19 cellular contexts compared by ENCODE assay signal in the genomic region with DNA sequence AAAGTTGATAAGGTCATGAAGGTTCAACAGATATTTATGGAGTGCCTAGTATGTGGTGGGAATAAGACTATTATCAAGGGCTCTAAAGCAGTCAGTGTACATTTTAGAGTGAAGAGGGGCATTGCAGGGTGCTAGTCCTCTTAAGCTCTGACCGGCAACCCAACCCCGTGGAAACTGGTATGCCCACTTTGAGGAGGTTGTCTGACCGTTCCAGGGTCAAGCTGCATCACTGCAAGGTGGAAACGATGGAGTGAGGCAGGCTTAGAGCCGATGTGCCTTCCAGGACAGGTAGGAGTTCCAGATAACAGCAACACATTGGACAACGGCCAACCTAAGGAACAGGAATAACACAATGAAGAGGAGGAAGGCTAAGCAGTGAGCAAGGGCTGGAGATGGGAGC. TPM values are rescaled to one million over a fixed set of nuclear protein-coding genes. Genes with fewer than 3 reads are reported as not detected.
"Had no signal": no experiment of that assay in that cellular context is flagged by ENCODE, and none has a peak within 500 bp of the region (broad histone marks: within the 10 kb centered on the region; RNA-seq: fewer than 3 reads in every experiment).

No MANE protein-coding gene starts in this region.

- H3K27ac Mint-ChIP-seq: activated T-helper 17 cell treated with anti-CD3 and anti-CD28 coated beads, Interleukin-2, amount 50 U/mL, for 72 hours; mesothelial cell of epicardium had no signal

- ATAC-seq: activated T-helper 17 cell treated with anti-CD3 and anti-CD28 coated beads, Interleukin-2, amount 50 U/mL, for 72 hours; body of pancreas; foreskin keratinocyte; left lung; naive thymus-derived CD8-positive, alpha-beta T cell had no signal

- DNase-seq: activated naive CD4-positive, alpha-beta T cell treated with Interleukin-2 at 50 U/mL for 16 hours; activated T-cell treated with anti-CD3 and anti-CD28 coated beads, Interleukin-2, amount 50 U/mL, for 1 hour; body of pancreas; caudate nucleus; dermis blood vessel endothelial cell; effector CD8-positive, alpha-beta T cell; foreskin keratinocyte; left lung; naive thymus-derived CD8-positive, alpha-beta T cell; stimulated activated CD4-positive, alpha-beta T cell treated with anti-CD3 and anti-CD28 coated beads, Interleukin-4, amount 100 ng/mL, for 1 hour; stimulated activated naive CD4-positive, alpha-beta T cell; T-helper 9 cell; testis; trophoblast cell had no signal

- H3K27ac ChIP-seq: body of pancreas, foreskin keratinocyte, left lung, testis had no signal

- H3K9me3 ChIP-seq: body of pancreas, left lung, testis had no signal

- H3K27me3 ChIP-seq: testis had no signal

- H3K4me3 Mint-ChIP-seq: activated T-helper 17 cell treated with anti-CD3 and anti-CD28 coated beads, Interleukin-2, amount 50 U/mL, for 72 hours; mesothelial cell of epicardium; naive thymus-derived CD8-positive, alpha-beta T cell had no signal

- H3K9me3 Mint-ChIP-seq: activated T-helper 17 cell treated with anti-CD3 and anti-CD28 coated beads, Interleukin-2, amount 50 U/mL, for 72 hours; mesothelial cell of epicardium; naive thymus-derived CD8-positive, alpha-beta T cell had no signal

- H3K4me3 ChIP-seq: body of pancreas, left lung, testis had no signal

- H3K4me1 ChIP-seq: foreskin keratinocyte, testis had no signal

- H3K4me1 Mint-ChIP-seq: activated T-helper 17 cell treated with anti-CD3 and anti-CD28 coated beads, Interleukin-2, amount 50 U/mL, for 72 hours; mesothelial cell of epicardium had no signal

RNA-seq across cellular contexts. Expression of a gene that starts 27.4 kb away (rescaled TPM):
- total RNA-seq: foreskin keratinocyte; renal cortical epithelial cell; T-helper 1 cell treated with Interleukin-12 subunit alpha and Interleukin-12 subunit beta and Interleukin-4 antibody, amounts not matched to agents 30 ng/mL and 1 ng/mL, for 36 hours had no signal
- polyA plus RNA-seq: foreskin keratinocyte; naive thymus-derived CD8-positive, alpha-beta T cell had no signal

RNA-seq across cellular contexts. Expression of a gene that starts 34.4 kb away (rescaled TPM):
- total RNA-seq: activated T-helper 17 cell treated with anti-CD3 and anti-CD28 coated beads, Interleukin-2, amount 50 U/mL, for 72 hours; foreskin keratinocyte; kidney epithelial cell; left lung; naive thymus-derived CD8-positive, alpha-beta T cell; renal cortical epithelial cell; T-helper 1 cell treated with Interleukin-12 subunit alpha and Interleukin-12 subunit beta and Interleukin-4 antibody, amounts not matched to agents 30 ng/mL and 1 ng/mL, for 36 hours had no signal
- polyA plus RNA-seq: foreskin keratinocyte; naive thymus-derived CD8-positive, alpha-beta T cell had no signal

RNA-seq across cellular contexts. Expression of a gene that starts 46.8 kb away (rescaled TPM):
- total RNA-seq: body of pancreas; naive thymus-derived CD8-positive, alpha-beta T cell had no signal
